1 cellular context compared by ENCODE assay signal in the genomic region with DNA sequence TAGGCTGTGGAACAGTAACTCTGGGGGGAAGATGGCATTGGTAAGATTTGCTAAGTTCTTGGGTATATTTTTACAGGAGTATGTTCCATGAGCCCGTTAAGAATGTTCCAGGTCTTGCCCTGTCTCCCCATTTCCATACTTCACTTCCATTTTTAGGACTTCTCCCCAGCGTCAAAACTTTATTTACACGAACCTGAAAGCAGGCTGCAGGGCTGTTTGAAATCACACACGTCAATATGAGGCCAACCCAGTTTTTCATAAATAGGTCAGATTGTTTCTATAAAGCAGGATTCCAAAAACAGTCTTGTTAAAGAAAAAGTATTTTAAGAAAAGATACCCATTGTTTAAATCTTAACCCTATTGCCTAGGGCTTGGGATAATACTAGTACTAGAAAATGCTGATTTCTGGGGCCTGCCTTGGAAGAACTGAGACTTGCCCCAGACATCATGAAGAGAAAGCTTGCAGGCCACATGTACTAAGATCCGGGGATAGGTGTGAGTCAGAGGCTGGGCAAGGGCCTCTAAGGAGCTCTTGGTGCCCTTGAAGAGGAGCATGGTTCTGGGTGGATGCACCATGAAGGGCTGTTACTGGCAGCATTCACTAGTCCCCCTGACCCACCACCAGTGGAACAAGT.
TF ChIP-seq lines count a peak whose summit lies in the region.

No MANE protein-coding gene starts in this region.

TF ChIP-seq in GM23338, 12 proteins besides CTCF, POLR2A, EP300 and RAD21 (continued from another document):
- TF ChIP-seq ZNF462 (CRISPR knock-in tag; IDR thresholded peaks at IDR 0.05): no peak
TF ChIP-seq in GM23338: peak in this region for 0.
